ENCODE assay signal across 8 cellular contexts in genomic region chr12:45727301-45727993, GRCh38. TPM values are rescaled to one million over a fixed set of nuclear protein-coding genes. Genes with fewer than 3 reads are reported as not detected.
A peak's percentile ranks its signal among the peaks of the same experiment; 100 is the strongest.
DNase-seq lines count a peak whose midpoint lies in the region; TF ChIP-seq lines count a peak whose summit lies in the region.

No MANE protein-coding gene starts in this region.

- no peak for TF ChIP-seq CTCF in GM20000 (IDR thresholded peaks at IDR 0.05; ENCODE audit: extremely low read depth, missing control alignments)

- DNase-seq in COLO668 (lab: John Stamatoyannopoulos, UW; ENCODE audit: unreplicated experiment) (peak; percentile 93), GM20000 (ENCODE audit: low spot score) (peak; percentile 92), HS-5 (ENCODE audit: low read depth) (peak; percentile 94), NK-92 (lab: John Stamatoyannopoulos, UW; ENCODE audit: unreplicated experiment) (peak; percentile 38), lung microvascular endothelial cell (ENCODE audit: low read depth in 2 of 2) (peak; percentile 98 to 99)
- peak; percentile 91 for DNase-seq in activated CD8-positive, alpha-beta memory T cell treated with anti-CD3 and anti-CD28 coated beads for 24 hours
- peak; percentile 81 for DNase-seq in effector CD8-positive, alpha-beta T cell (lab: John Stamatoyannopoulos, UW)
- DNase-seq in stimulated activated CD4-positive, alpha-beta T cell treated with anti-CD3 and anti-CD28 coated beads, TNF-alpha, amount 100 ng/mL, for 4 hours (ENCODE audit: low read depth in 3 of 3) = peak; percentile 68 to 75 (median 73)

RNA-seq across cellular contexts. Expression of gene ARID2, which starts 2.1 kb away (rescaled TPM):
- 9.4 and 11.5 TPM in 2 replicates for total RNA-seq in lung microvascular endothelial cell

Comparison
In these comparisons a context has a peak if more than half of its experiments do, and no peak if none do; other contexts are left out.
1. Peak in every context shown above with its lines: DNase-seq.
2. DNase-seq: peak in every context shown above with its lines; median percentile 98 in lung microvascular endothelial cell; 94 in HS-5; 93 in COLO668; 92 in GM20000; 91 in activated CD8-positive, alpha-beta memory T cell treated with anti-CD3 and anti-CD28 coated beads for 24 hours; 81 in effector CD8-positive, alpha-beta T cell; 73 in stimulated activated CD4-positive, alpha-beta T cell treated with anti-CD3 and anti-CD28 coated beads, TNF-alpha, amount 100 ng/mL, for 4 hours; 38 in NK-92.